19 cellular contexts compared by ENCODE assay signal in the genomic region with DNA sequence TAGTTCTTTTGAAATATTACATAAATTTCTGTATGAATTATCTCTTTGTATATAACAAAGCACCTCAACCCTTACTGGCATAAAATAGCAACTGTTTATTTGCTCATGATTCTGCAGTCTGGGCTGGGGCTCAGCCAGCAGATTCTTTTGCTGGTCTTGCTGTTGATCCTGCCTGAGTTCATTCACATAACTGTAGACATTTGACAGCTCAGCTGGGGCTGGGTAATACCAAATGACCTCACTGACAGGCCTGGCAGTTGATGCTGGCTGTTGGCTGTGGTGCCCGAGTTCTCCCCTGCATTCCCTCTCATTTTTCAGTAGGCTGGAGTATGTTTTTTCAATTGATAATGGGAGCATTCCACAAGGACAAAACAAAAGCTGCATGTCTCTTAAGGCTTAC.
DNase-seq lines count a peak whose midpoint lies in the region; ATAC-seq and TF ChIP-seq lines count a peak whose summit lies in the region.
"Had no signal": no experiment of that assay in that cellular context is flagged by ENCODE, and none has a peak within 500 bp of the region (broad histone marks: within the 10 kb centered on the region; RNA-seq: fewer than 3 reads in every experiment).

No MANE protein-coding gene starts in this region.

- H3K4ac ChIP-seq in H9 (ENCODE audit: low read depth, low read length) = no peak overlapping the region

- H2BK15ac ChIP-seq in H9 (ENCODE audit: low read depth, low read length) = no peak overlapping the region

- H3K9me3 ChIP-seq in H9 (ENCODE audit: control insufficient read depth, low read depth, low read length) (no peaks in the 10 kb centered on the region), adipocyte (ENCODE audit: control insufficient read depth, low read length) (no peaks in the 10 kb centered on the region), neural progenitor cell (ENCODE audit: low read depth) (no peaks in the 10 kb centered on the region)
- H3K9me3 ChIP-seq: esophagus muscularis mucosa, SJSA1, upper lobe of left lung had no signal

- no peak overlapping the region for H3K4me2 ChIP-seq in H9 (ENCODE audit: insufficient read depth, insufficient read length, low read length)
- H3K4me2 ChIP-seq in neural progenitor cell = no peak overlapping the region

- no peak overlapping the region for H4K8ac ChIP-seq in H9 (replicated peaks; ENCODE audit: insufficient read length, low read depth, low read length)

- H3K4me3 Mint-ChIP-seq in H9 = no peak overlapping the region; a peak in 1 of 5 replicates
- no peak overlapping the region for H3K4me3 Mint-ChIP-seq in neural progenitor cell
- H3K4me3 Mint-ChIP-seq: activated naive CD8-positive, alpha-beta T cell treated with anti-CD3 and anti-CD28 coated beads, Interleukin-2, amount 50 U/mL, for 24 hours; activated T-cell treated with anti-CD3 and anti-CD28 coated beads, Interleukin-2, amount 50 U/mL, for 4 hours; B cell; memory B cell; stimulated activated naive B cell treated with anti-CD40 and anti-IgM and Interleukin-4, amounts not matched to agents 10 μg/mL and 1 μg/mL and 100 μg/mL, for 72 hours had no signal

- H3K9ac ChIP-seq in H9 (ENCODE audit: extremely low read depth, insufficient read length, low read length) (no peak overlapping the region), adipocyte (ENCODE audit: low read length) (no peak overlapping the region), neural progenitor cell (no peak overlapping the region)

- H3K27ac ChIP-seq in H9 (ENCODE audit: insufficient read length, low read depth, low read length) (no peak overlapping the region), neural progenitor cell (no peak overlapping the region)
- H3K27ac ChIP-seq: esophagus muscularis mucosa, SJSA1, upper lobe of left lung had no signal

- H3K27me3 ChIP-seq in H9 (ENCODE audit: insufficient read depth, low read length) = no peaks in the 10 kb centered on the region
- H3K27me3 ChIP-seq in adipocyte (replicated peaks; ENCODE audit: control insufficient read depth, insufficient read depth, low read length) = peaks cover 2% of the 10 kb centered on the region
- H3K27me3 ChIP-seq in neural progenitor cell = no peaks in the 10 kb centered on the region
- H3K27me3 ChIP-seq: esophagus muscularis mucosa, SJSA1, upper lobe of left lung had no signal

- H3K23ac ChIP-seq in H9 (ENCODE audit: insufficient read length, low read depth, low read length) = no peak overlapping the region

- peaks cover 41 to 44% of the 10 kb centered on the region in 2 experiments for H3K4me1 Mint-ChIP-seq in H9
- peaks cover 53% of the 10 kb centered on the region for H3K4me1 Mint-ChIP-seq in neural progenitor cell
- H3K4me1 Mint-ChIP-seq: activated naive CD8-positive, alpha-beta T cell treated with anti-CD3 and anti-CD28 coated beads, Interleukin-2, amount 50 U/mL, for 24 hours; B cell; memory B cell; stimulated activated naive B cell treated with anti-CD40 and anti-IgM and Interleukin-4, amounts not matched to agents 10 μg/mL and 1 μg/mL and 100 μg/mL, for 72 hours had no signal

- H2BK12ac ChIP-seq in H9 (ENCODE audit: insufficient read length, low read depth, low read length) = no peak overlapping the region

- no peaks in the 10 kb centered on the region for H3K79me1 ChIP-seq in H9 (ENCODE audit: insufficient read depth, low read depth, low read length, poor library complexity, severe bottlenecking)

- no peak overlapping the region for H2BK120ac ChIP-seq in H9 (ENCODE audit: low read depth, low read length, poor library complexity, severe bottlenecking)

- H3K27me3 Mint-ChIP-seq in H9 (ENCODE audit: low read depth) = no peaks in the 10 kb centered on the region
- H3K27me3 Mint-ChIP-seq in neural progenitor cell (ENCODE audit: insufficient read depth, low read depth) = peaks cover 6% of the 10 kb centered on the region
- H3K27me3 Mint-ChIP-seq: activated naive CD8-positive, alpha-beta T cell treated with anti-CD3 and anti-CD28 coated beads, Interleukin-2, amount 50 U/mL, for 24 hours; B cell; memory B cell; stimulated activated naive B cell treated with anti-CD40 and anti-IgM and Interleukin-4, amounts not matched to agents 10 μg/mL and 1 μg/mL and 100 μg/mL, for 72 hours had no signal

- H3K36me3 Mint-ChIP-seq in H9 (ENCODE audit: insufficient read depth in 1 of 3, low read depth in 3 of 3) (peaks cover 0 to 5% (median 0%) of the 10 kb centered on the region in 3 experiments; a peak in 1 of 7 replicates), neural progenitor cell (peaks cover 4% of the 10 kb centered on the region)
- H3K36me3 Mint-ChIP-seq: memory B cell; stimulated activated naive B cell treated with anti-CD40 and anti-IgM and Interleukin-4, amounts not matched to agents 10 μg/mL and 1 μg/mL and 100 μg/mL, for 72 hours had no signal

- H3K4me3 ChIP-seq in adipocyte (ENCODE audit: low read length) = no peak overlapping the region
- H3K4me3 ChIP-seq in neural progenitor cell = no peak overlapping the region
- H3K4me3 ChIP-seq: esophagus muscularis mucosa, SJSA1, upper lobe of left lung had no signal

- DNase-seq in H9 = no peak
- DNase-seq in adipocyte (ENCODE audit: low read depth) = peak; percentile 75
- DNase-seq in Right ventricle myocardium superior = peak; percentile 65
- DNase-seq in neural progenitor cell (ENCODE audit: low spot score) = peak; percentile 8
- DNase-seq in left colon = no peak
- DNase-seq: activated naive CD8-positive, alpha-beta T cell treated with anti-CD3 and anti-CD28 coated beads, Interleukin-2, amount 50 U/mL, for 24 hours; activated T-cell treated with anti-CD3 and anti-CD28 coated beads, Interleukin-2, amount 50 U/mL, for 4 hours; cortex of kidney; NCI-H2171 treated with DMSO at 0.1 percent for 48 hours; small intestine; stimulated activated naive B cell treated with anti-CD40 and anti-IgM and Interleukin-4, amounts not matched to agents 10 μg/mL and 1 μg/mL and 100 μg/mL, for 72 hours; upper lobe of left lung had no signal

- no peaks in the 10 kb centered on the region for H3K36me3 ChIP-seq in adipocyte (ENCODE audit: control insufficient read depth, insufficient read depth, low read length, severe bottlenecking)
- H3K36me3 ChIP-seq in neural progenitor cell = no peaks in the 10 kb centered on the region
- H3K36me3 ChIP-seq: esophagus muscularis mucosa, SJSA1, upper lobe of left lung had no signal

- peaks cover 6% of the 10 kb centered on the region for H3K4me1 ChIP-seq in H9 (ENCODE audit: insufficient read depth, low read length)
- H3K4me1 ChIP-seq in adipocyte (ENCODE audit: control insufficient read depth, insufficient read depth, low read length) = no peaks in the 10 kb centered on the region
- peaks cover 44% of the 10 kb centered on the region for H3K4me1 ChIP-seq in neural progenitor cell
- H3K4me1 ChIP-seq: SJSA1, upper lobe of left lung had no signal

- no peak overlapping the region for H3K18ac ChIP-seq in H9 (ENCODE audit: insufficient read length, low read depth, low read length)

- H3K56ac ChIP-seq in H9 (ENCODE audit: insufficient read length, low read depth, low read length) = no peak overlapping the region

- no peak overlapping the region for H3T11ph ChIP-seq in H9 (ENCODE audit: low read length)

- H3K14ac ChIP-seq in H9 (ENCODE audit: insufficient read depth, low read length) = no peak overlapping the region

- no peak overlapping the region for H2BK5ac ChIP-seq in H9 (ENCODE audit: insufficient read length, low read length)

- H3K23me2 ChIP-seq in H9 (ENCODE audit: insufficient read length, low read depth, low read length, poor library complexity, severe bottlenecking) = no peaks in the 10 kb centered on the region

- no peak overlapping the region for H4K91ac ChIP-seq in H9 (ENCODE audit: insufficient read length, low read depth, low read length)

- H3K79me2 ChIP-seq in H9 (ENCODE audit: insufficient read depth, low read length) (no peaks in the 10 kb centered on the region), neural progenitor cell (ENCODE audit: low read depth) (no peaks in the 10 kb centered on the region)

- no peak overlapping the region for H2BK20ac ChIP-seq in H9 (ENCODE audit: low read depth, low read length, poor library complexity, severe bottlenecking)

- H2AFZ ChIP-seq in H9 (ENCODE audit: low read length) = no peak overlapping the region
- no peak overlapping the region for H2AFZ ChIP-seq in neural progenitor cell (replicated peaks)

- no peaks in the 10 kb centered on the region for H3K9me3 Mint-ChIP-seq in H9
- H3K9me3 Mint-ChIP-seq in neural progenitor cell = peaks cover 4% of the 10 kb centered on the region
- H3K9me3 Mint-ChIP-seq: stimulated activated naive B cell treated with anti-CD40 and anti-IgM and Interleukin-4, amounts not matched to agents 10 μg/mL and 1 μg/mL and 100 μg/mL, for 72 hours had no signal

- intact Hi-C loops in Right ventricle myocardium superior (cut with DNase I) = no loop called here
- intact Hi-C loops in left colon (cut with DNase I, micrococcal nuclease) = no loop called here

- no peak for TF ChIP-seq CTCF in H9 (conservative IDR thresholded peaks at IDR 0.05)
- no peak for TF ChIP-seq CTCF in neural progenitor cell (IDR thresholded peaks at IDR 0.05)

- WGBS in H9 (ENCODE audit: extremely low coverage, insufficient read length, low lambda C conversion rate) = no CpG with 5 or more reads among the region's 1 CpG

- H3K27ac Mint-ChIP-seq in H9 = peak overlapping the region in 2 of 3 experiments; percentile 28 to 86; a peak in 3 of 7 replicates
- H3K27ac Mint-ChIP-seq in neural progenitor cell = peak overlapping the region; percentile 34
- H3K27ac Mint-ChIP-seq: activated naive CD8-positive, alpha-beta T cell treated with anti-CD3 and anti-CD28 coated beads, Interleukin-2, amount 50 U/mL, for 24 hours; B cell; memory B cell; stimulated activated naive B cell treated with anti-CD40 and anti-IgM and Interleukin-4, amounts not matched to agents 10 μg/mL and 1 μg/mL and 100 μg/mL, for 72 hours had no signal

- ATAC-seq in Right ventricle myocardium superior (ENCODE audit: poor library complexity) = peak; percentile 97
- ATAC-seq in HG02678 (IDR thresholded peaks at IDR 0.05; ENCODE audit: unreplicated experiment) = no peak
- no peak for ATAC-seq in left colon
- no peak for ATAC-seq in GM18909 (IDR thresholded peaks at IDR 0.05; ENCODE audit: poor library complexity, unreplicated experiment)
- ATAC-seq in HG03039 (IDR thresholded peaks at IDR 0.05; ENCODE audit: unreplicated experiment) = no peak
- ATAC-seq: activated naive CD8-positive, alpha-beta T cell treated with anti-CD3 and anti-CD28 coated beads, Interleukin-2, amount 50 U/mL, for 24 hours; activated T-cell treated with anti-CD3 and anti-CD28 coated beads, Interleukin-2, amount 50 U/mL, for 4 hours; stimulated activated naive B cell treated with anti-CD40 and anti-IgM and Interleukin-4, amounts not matched to agents 10 μg/mL and 1 μg/mL and 100 μg/mL, for 72 hours had no signal

- H4K20me1 ChIP-seq in H9 (ENCODE audit: control insufficient read depth, insufficient read depth, insufficient read length) = no peaks in the 10 kb centered on the region
- no peaks in the 10 kb centered on the region for H4K20me1 ChIP-seq in neural progenitor cell (ENCODE audit: low read depth)

- no peak overlapping the region for H4K5ac ChIP-seq in H9 (ENCODE audit: insufficient read length, low read depth, low read length)

- peaks cover 13% of the 10 kb centered on the region for H3F3A ChIP-seq in neural progenitor cell (ENCODE audit: low read depth)

- H2AK5ac ChIP-seq in H9 (ENCODE audit: insufficient read length, low read length) = no peak overlapping the region

Comparison
In these comparisons a context has a peak if more than half of its experiments do, and no peak if none do; other contexts are left out.
1. DNase-seq: peak in adipocyte (single experiment), Right ventricle myocardium superior (single experiment) and neural progenitor cell (single experiment); none in H9 (single experiment) and left colon (0 of 2).